Comparison of ENCODE assay signal across 23 cellular contexts in the genomic region with DNA sequence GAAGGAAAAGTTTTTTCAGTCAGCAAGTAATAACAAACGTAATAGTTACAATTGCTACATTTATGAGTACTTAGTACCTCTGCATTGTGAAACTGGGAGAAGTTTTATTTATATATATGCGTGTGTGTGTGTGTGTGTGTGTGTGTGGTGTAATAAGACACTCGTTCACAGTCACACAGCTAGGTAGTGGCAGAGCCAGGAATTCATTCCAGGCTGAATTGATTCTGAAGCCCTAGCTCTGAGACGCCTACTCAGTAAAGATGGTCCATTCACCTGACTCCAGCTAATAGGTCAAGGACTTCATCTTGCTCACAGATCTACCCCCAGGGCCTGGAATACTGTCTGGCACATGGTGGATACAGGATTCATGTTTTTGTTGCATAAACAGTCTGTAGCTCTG. TPM values are rescaled to one million over a fixed set of nuclear protein-coding genes. Genes with fewer than 3 reads are reported as not detected.
DNase-seq lines count a peak whose midpoint lies in the region; ATAC-seq and TF ChIP-seq lines count a peak whose summit lies in the region.
"Had no signal": no experiment of that assay in that cellular context is flagged by ENCODE, and none has a peak within 500 bp of the region (broad histone marks: within the 10 kb centered on the region; RNA-seq: fewer than 3 reads in every experiment).

No MANE protein-coding gene starts in this region.

- H3K36me3 ChIP-seq in heart right ventricle (no peaks in the 10 kb centered on the region), SJSA1 (no peaks in the 10 kb centered on the region), mesendoderm (ENCODE audit: control insufficient read depth, insufficient read depth, low read length) (no peaks in the 10 kb centered on the region)
- H3K36me3 ChIP-seq: neutrophil, tibial nerve had no signal

- no peak overlapping the region for H3K18ac ChIP-seq in mesendoderm (ENCODE audit: low read length)

- H3K27ac Mint-ChIP-seq in type B pancreatic cell, result peak overlapping the region; percentile 82
- H3K27ac Mint-ChIP-seq: activated CD4-positive, alpha-beta T cell treated with anti-CD3 and anti-CD28 coated beads, Interleukin-2, amount 10 ng/mL, durations not matched to agents 7 days and 5 days; activated naive CD8-positive, alpha-beta T cell treated with anti-CD3 and anti-CD28 coated beads, Interleukin-2, amount 10 ng/mL, durations not matched to agents 7 days and 5 days; effector memory CD8-positive, alpha-beta T cell; IgD-negative memory B cell had no signal

- H2BK15ac ChIP-seq in mesendoderm (replicated peaks; ENCODE audit: low read depth), result no peak overlapping the region

- peaks cover 0 to 17% (median 0%) of the 10 kb centered on the region in 9 donors for H3K4me1 ChIP-seq in heart right ventricle
- H3K4me1 ChIP-seq in SJSA1 (replicated peaks), result peaks cover 49% of the 10 kb centered on the region
- H3K4me1 ChIP-seq in mesendoderm (ENCODE audit: control insufficient read depth, low read depth, low read length), result no peaks in the 10 kb centered on the region

- no peak overlapping the region for H3K4ac ChIP-seq in mesendoderm (ENCODE audit: low read depth, low read length)

- ATAC-seq in Right ventricle myocardium superior (ENCODE audit: poor library complexity) (peak; percentile 48), heart right ventricle (no peak), left colon (peak; percentile 19), GM19351 (IDR thresholded peaks at IDR 0.05; ENCODE audit: unreplicated experiment) (no peak)
- ATAC-seq: effector memory CD8-positive, alpha-beta T cell; HCT116; sciatic nerve had no signal

- no peaks in the 10 kb centered on the region for H3K79me2 ChIP-seq in mesendoderm (ENCODE audit: control insufficient read depth, insufficient read depth, low read length)

- no peak overlapping the region for H2BK120ac ChIP-seq in mesendoderm (ENCODE audit: low read depth, low read length)

- H3K27ac ChIP-seq in heart right ventricle (no peak overlapping the region), SJSA1 (peak overlapping the region; percentile 72), mesendoderm (ENCODE audit: low read depth, low read length) (no peak overlapping the region)
- H3K27ac ChIP-seq: SK-N-MC, tibial nerve had no signal

- H3K4me3 ChIP-seq in heart right ventricle (no peak overlapping the region), SJSA1 (no peak overlapping the region), mesendoderm (ENCODE audit: low read length) (no peak overlapping the region)
- H3K4me3 ChIP-seq: SK-N-MC, tibial nerve had no signal

- no peak overlapping the region for H4K8ac ChIP-seq in mesendoderm (ENCODE audit: low read depth, low read length)

- H3K9me3 ChIP-seq in heart right ventricle, result no peaks in the 10 kb centered on the region
- no peaks in the 10 kb centered on the region for H3K9me3 ChIP-seq in SJSA1 (replicated peaks)
- H3K9me3 ChIP-seq: neutrophil, tibial nerve had no signal

- no peak overlapping the region for H3K23ac ChIP-seq in mesendoderm (ENCODE audit: low read length)

- H2AK5ac ChIP-seq in mesendoderm (ENCODE audit: low read length), result no peak overlapping the region

- H3K9ac ChIP-seq in mesendoderm (ENCODE audit: low read length), result no peak overlapping the region

- H3K56ac ChIP-seq in mesendoderm (ENCODE audit: low read length), result no peak overlapping the region

- no peak overlapping the region for H4K5ac ChIP-seq in mesendoderm (ENCODE audit: low read length)

- peaks cover 30% of the 10 kb centered on the region for H3K4me1 Mint-ChIP-seq in type B pancreatic cell (ENCODE audit: unreplicated experiment)

- DNase-seq in Right ventricle myocardium superior (no peak), heart right ventricle (no peak), SJSA1 (ENCODE audit: low read depth in 1 of 2, low spot score in 2 of 2) (no peak), left colon (no peak), type B pancreatic cell (ENCODE audit: extremely low spot score, unreplicated experiment) (no peak), mesendoderm (no peak), NCI-H146 (lab: John Stamatoyannopoulos, UW) (no peak)
- DNase-seq: ACHN; activated CD4-positive, alpha-beta T cell treated with anti-CD3 and anti-CD28 coated beads, Interleukin-2, amount 10 ng/mL, durations not matched to agents 7 days and 5 days; activated naive CD8-positive, alpha-beta T cell treated with anti-CD3 and anti-CD28 coated beads, Interleukin-2, amount 10 ng/mL, durations not matched to agents 7 days and 5 days; activated T-cell treated with anti-CD3 and anti-CD28 coated beads, Interleukin-2, amount 50 U/mL, for 1 hour; effector memory CD8-positive, alpha-beta T cell; NCI-H1092 treated with DMSO at 0.1 percent for 48 hours; NCI-H2227 treated with DMSO at 0.1 percent for 48 hours; NK-92 treated with Interleukin-12 subunit alpha and Interleukin-12 subunit beta, amount 100 ng/mL, for 24 hours; stimulated activated CD4-positive, alpha-beta T cell treated with anti-CD3 and anti-CD28 coated beads, Interleukin-4, amount 100 ng/mL, for 24 hours had no signal

- H3K27me3 ChIP-seq in heart right ventricle (no peaks in the 10 kb centered on the region), SJSA1 (replicated peaks) (no peaks in the 10 kb centered on the region), mesendoderm (ENCODE audit: insufficient read depth, low read length, poor library complexity) (no peaks in the 10 kb centered on the region)
- H3K27me3 ChIP-seq: tibial nerve had no signal

- 64 to 66% methylated on average over 4 of the region's 4 CpGs for WGBS in heart right ventricle, 2 donors
- no CpG with 5 or more reads among the region's 4 CpGs for WGBS in mesendoderm (ENCODE audit: extremely low coverage, insufficient coverage, low lambda C conversion rate)

- no peak overlapping the region for H3K4me2 ChIP-seq in mesendoderm (ENCODE audit: low read length)

- no peaks in the 10 kb centered on the region for H3K79me1 ChIP-seq in mesendoderm (ENCODE audit: low read length)

- H3K36me3 Mint-ChIP-seq in type B pancreatic cell, result no peaks in the 10 kb centered on the region
- H3K36me3 Mint-ChIP-seq: activated naive CD8-positive, alpha-beta T cell treated with anti-CD3 and anti-CD28 coated beads, Interleukin-2, amount 10 ng/mL, durations not matched to agents 7 days and 5 days had no signal

- H3K4me3 Mint-ChIP-seq in type B pancreatic cell, result no peak overlapping the region
- H3K4me3 Mint-ChIP-seq: activated CD4-positive, alpha-beta T cell treated with anti-CD3 and anti-CD28 coated beads, Interleukin-2, amount 10 ng/mL, durations not matched to agents 7 days and 5 days; activated naive CD8-positive, alpha-beta T cell treated with anti-CD3 and anti-CD28 coated beads, Interleukin-2, amount 10 ng/mL, durations not matched to agents 7 days and 5 days; effector memory CD8-positive, alpha-beta T cell; IgD-negative memory B cell had no signal

- TF ChIP-seq CTCF in heart right ventricle (IDR thresholded peaks at IDR 0.05), result no peak
- TF ChIP-seq CTCF in type B pancreatic cell (conservative IDR thresholded peaks at IDR 0.05), result no peak

- no peaks in the 10 kb centered on the region for H3K9me3 Mint-ChIP-seq in type B pancreatic cell
- H3K9me3 Mint-ChIP-seq: activated CD4-positive, alpha-beta T cell treated with anti-CD3 and anti-CD28 coated beads, Interleukin-2, amount 10 ng/mL, durations not matched to agents 7 days and 5 days; activated naive CD8-positive, alpha-beta T cell treated with anti-CD3 and anti-CD28 coated beads, Interleukin-2, amount 10 ng/mL, durations not matched to agents 7 days and 5 days; effector memory CD8-positive, alpha-beta T cell; IgD-negative memory B cell had no signal

- intact Hi-C loops in Right ventricle myocardium superior (cut with DNase I) (no loop called here), heart right ventricle (cut with DNase I) (no loop called here), left colon (cut with DNase I, micrococcal nuclease) (no loop called here)

- H2BK5ac ChIP-seq in mesendoderm (ENCODE audit: low read length), result no peak overlapping the region

- no peaks in the 10 kb centered on the region for H3K27me3 Mint-ChIP-seq in type B pancreatic cell
- H3K27me3 Mint-ChIP-seq: effector memory CD8-positive, alpha-beta T cell had no signal

RNA-seq across cellular contexts. Expression of a gene that starts 13.6 kb away (rescaled TPM):
- total RNA-seq in Right ventricle myocardium superior, result 501 TPM
- 100 to 1,000 TPM; 385 to 783 (median 535) TPM for total RNA-seq in heart right ventricle
- 100 to 1,000 TPM; 174 to 245 TPM for polyA plus RNA-seq in heart right ventricle
- 234 and 272 TPM in 2 replicates for total RNA-seq in SJSA1 (2014; rRNA removed; shearing (Covaris generic))
- 100 to 1,000 TPM; 399 TPM for total RNA-seq in left colon
- total RNA-seq in type B pancreatic cell (ENCODE audit: low replicate concordance), result 239 and 388 TPM in 2 replicates
- 22.7 TPM for polyA plus RNA-seq in mesendoderm (2013, experiment 1 of 2)
- 25.6 TPM for polyA plus RNA-seq in mesendoderm (2013, experiment 2 of 2)

Comparison
In these comparisons a context has a peak if more than half of its experiments do, and no peak if none do; other contexts are left out.
1. ATAC-seq: peak in Right ventricle myocardium superior (single experiment) and left colon (single experiment); none in heart right ventricle (0 of 8) and GM19351 (single experiment).